ENCODE assay signal across 17 cellular contexts in the genomic region with DNA sequence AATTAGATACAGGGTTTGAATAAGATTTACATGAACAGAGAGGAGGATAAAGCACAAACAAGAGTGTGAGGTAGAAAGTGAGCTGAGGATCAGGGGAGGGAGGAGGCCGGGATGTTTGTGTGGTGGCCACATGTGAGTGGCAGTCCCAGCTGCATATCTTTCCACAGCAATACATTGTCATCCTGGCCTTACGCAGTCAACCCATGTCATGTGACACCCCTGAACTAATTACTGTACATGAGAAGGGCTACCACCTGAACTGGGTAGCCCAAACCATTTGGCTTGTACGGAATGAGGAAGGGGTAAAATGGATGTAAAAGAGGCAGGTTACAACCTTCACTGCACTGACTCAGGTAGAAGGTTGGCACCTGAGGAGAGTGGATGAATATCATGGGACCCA. TPM values are rescaled to one million over a fixed set of nuclear protein-coding genes. Genes with fewer than 3 reads are reported as not detected.
DNase-seq lines count a peak whose midpoint lies in the region; ATAC-seq and TF ChIP-seq lines count a peak whose summit lies in the region.
"Had no signal": no experiment of that assay in that cellular context is flagged by ENCODE, and none has a peak within 500 bp of the region (broad histone marks: within the 10 kb centered on the region; RNA-seq: fewer than 3 reads in every experiment).

No MANE protein-coding gene starts in this region.

- H3K4me3 ChIP-seq in transverse colon, result no peak overlapping the region
- H3K4me3 ChIP-seq: adrenal gland, esophagus squamous epithelium, thoracic aorta had no signal

- ATAC-seq in T-helper 17 cell (no peak), memory B cell (ENCODE audit: low read depth) (no peak)

- H3K27me3 ChIP-seq in transverse colon, result no peaks in the 10 kb centered on the region
- H3K27me3 ChIP-seq: adrenal gland, esophagus squamous epithelium had no signal

- no peaks in the 10 kb centered on the region for H3K27me3 Mint-ChIP-seq in activated naive CD4-positive, alpha-beta T cell treated with anti-CD3 and anti-CD28 coated beads, Interleukin-2, amount 10 ng/mL, durations not matched to agents 7 days and 5 days
- H3K27me3 Mint-ChIP-seq in T-helper 17 cell, result peaks cover 9% of the 10 kb centered on the region
- no peaks in the 10 kb centered on the region for H3K27me3 Mint-ChIP-seq in memory B cell

- intact Hi-C loops in transverse colon (cut with DNase I; ENCODE audit: low total_unique reads), result no loop called here

- no peak for TF ChIP-seq POLR2A in transverse colon (IDR thresholded peaks at IDR 0.05)

- no peak for TF ChIP-seq CTCF in transverse colon (IDR thresholded peaks at IDR 0.05)

- in situ Hi-C loops in transverse colon (cut with MboI; ENCODE audit: low pct_ligation_motif_present in 1 of 4, low pct_unique_long_range_greater_than_20kb in 1 of 4, low sequenced_read_pairs in 3 of 4), result loop anchor here in 2 of 4 donors (25.0 kb wide), 1 partner anchor 219 kb away; the partner anchor contains the start of gene ITLN2 (in 2 of the 2)

- 57 to 82% methylated on average over 1 to 3 of the region's 3 CpGs for WGBS in transverse colon (ENCODE audit: low coverage in 1 of 2), 2 donors

- no peaks in the 10 kb centered on the region for H3K36me3 ChIP-seq in transverse colon
- H3K36me3 ChIP-seq: adrenal gland, esophagus squamous epithelium, thoracic aorta had no signal

- H3K4me3 Mint-ChIP-seq in activated naive CD4-positive, alpha-beta T cell treated with anti-CD3 and anti-CD28 coated beads, Interleukin-2, amount 10 ng/mL, durations not matched to agents 7 days and 5 days, result no peak overlapping the region
- H3K4me3 Mint-ChIP-seq in T-helper 17 cell, result no peak overlapping the region
- H3K4me3 Mint-ChIP-seq in memory B cell, result no peak overlapping the region

- TF ChIP-seq EP300 in transverse colon (IDR thresholded peaks at IDR 0.05; ENCODE audit: low read depth), result no peak

- H3K9me3 ChIP-seq in T-helper 17 cell (ENCODE audit: control insufficient read depth, low read length, poor library complexity, severe bottlenecking), result no peaks in the 10 kb centered on the region
- no peaks in the 10 kb centered on the region for H3K9me3 ChIP-seq in transverse colon
- H3K9me3 ChIP-seq: adrenal gland, esophagus squamous epithelium, thoracic aorta had no signal

- peak overlapping the region in 3 of 4 donors; percentile 0 to 46 (median 24) for H3K27ac ChIP-seq in transverse colon
- H3K27ac ChIP-seq: adrenal gland, esophagus squamous epithelium, thoracic aorta had no signal

- H3K4me1 Mint-ChIP-seq in activated naive CD4-positive, alpha-beta T cell treated with anti-CD3 and anti-CD28 coated beads, Interleukin-2, amount 10 ng/mL, durations not matched to agents 7 days and 5 days, result peaks cover 93% of the 10 kb centered on the region
- H3K4me1 Mint-ChIP-seq in T-helper 17 cell (peaks cover 24% of the 10 kb centered on the region), memory B cell (peaks cover 43% of the 10 kb centered on the region)

- H3K9me3 Mint-ChIP-seq in activated naive CD4-positive, alpha-beta T cell treated with anti-CD3 and anti-CD28 coated beads, Interleukin-2, amount 10 ng/mL, durations not matched to agents 7 days and 5 days, result peaks cover 3% of the 10 kb centered on the region
- no peaks in the 10 kb centered on the region for H3K9me3 Mint-ChIP-seq in memory B cell

- no peak for DNase-seq in activated naive CD4-positive, alpha-beta T cell treated with anti-CD3 and anti-CD28 coated beads, Interleukin-2, amount 10 ng/mL, durations not matched to agents 7 days and 5 days
- no peak for DNase-seq in activated naive CD4-positive, alpha-beta T cell treated with Interleukin-2 at 50 U/mL for 16 hours
- DNase-seq in T-helper 17 cell (no peak), memory B cell (ENCODE audit: low spot score in 2 of 2) (no peak), transverse colon (no peak), RKO (ENCODE audit: low spot score) (no peak), kidney glomerular epithelial cell (lab: John Stamatoyannopoulos, UW) (no peak), Kasumi-1 (lab: John Stamatoyannopoulos, UW) (no peak)
- DNase-seq: adrenal gland; esophagus squamous epithelium; HCEC 1CT; NCI-H1417; NCI-H748 treated with DMSO at 0.1 percent for 48 hours; stimulated activated CD4-positive, alpha-beta T cell treated with anti-CD3 and anti-CD28 coated beads, Interleukin-4, amount 100 ng/mL, for 24 hours had no signal

- CTCF ChIA-PET in activated naive CD4-positive, alpha-beta T cell treated with anti-CD3 and anti-CD28 coated beads, Interleukin-2, amount 10 ng/mL, durations not matched to agents 7 days and 5 days (lab: Charles Lee), result interaction anchor here (1.1 to 4.3 kb wide), 3 partner anchors 17 to 33 kb away, joined by 3 to 43 read pairs (median 23); no protein-coding TSS in a partner anchor

- no peaks in the 10 kb centered on the region for H3K4me1 ChIP-seq in transverse colon
- H3K4me1 ChIP-seq: adrenal gland had no signal

- peak overlapping the region; percentile 96 for H3K27ac Mint-ChIP-seq in activated naive CD4-positive, alpha-beta T cell treated with anti-CD3 and anti-CD28 coated beads, Interleukin-2, amount 10 ng/mL, durations not matched to agents 7 days and 5 days
- H3K27ac Mint-ChIP-seq in T-helper 17 cell, result peak overlapping the region; percentile 84
- peak overlapping the region; percentile 38 for H3K27ac Mint-ChIP-seq in memory B cell

- H3K36me3 Mint-ChIP-seq in activated naive CD4-positive, alpha-beta T cell treated with anti-CD3 and anti-CD28 coated beads, Interleukin-2, amount 10 ng/mL, durations not matched to agents 7 days and 5 days, result peaks cover 22% of the 10 kb centered on the region
- H3K36me3 Mint-ChIP-seq in T-helper 17 cell (ENCODE audit: low read depth) (peaks cover 3% of the 10 kb centered on the region), memory B cell (peaks cover 5% of the 10 kb centered on the region)

RNA-seq across cellular contexts. Expression of gene SLAMF7, which starts 4.2 kb away (rescaled TPM):
- total RNA-seq in T-helper 17 cell (1 to 10 TPM; 3.1 to 3.9 TPM), transverse colon (10 to 100 TPM in 1 of 4 donors, 1 to 10 TPM in 1, under 1 TPM in 1, not detected in 1; 0.20 to 15.4 (median 2.7) TPM)
- total RNA-seq: RPMI7951 had no signal

RNA-seq across cellular contexts. Expression of gene CD48, which starts 31.6 kb away (rescaled TPM):
- total RNA-seq in T-helper 17 cell, result 100 to 1,000 TPM; 386 to 387 TPM
- total RNA-seq in transverse colon, result 10 to 100 TPM in 2 of 4 donors, 1 to 10 TPM in 1, not detected in 1; 7.5 to 31.3 (median 17.6) TPM
- total RNA-seq: RPMI7951 had no signal

RNA-seq across cellular contexts. Expression of gene LY9, which starts 52.7 kb away (rescaled TPM):
- total RNA-seq in T-helper 17 cell (100 to 1,000 TPM in 1 of 2 donors, 10 to 100 TPM in 1; 96.6 to 124 TPM), transverse colon (1 to 10 TPM in 3 of 4 donors, under 1 TPM in 1; 0.40 to 9.4 (median 1.8) TPM)
- total RNA-seq: RPMI7951, skeletal muscle tissue had no signal

Comparison
In these comparisons a context has a peak if more than half of its experiments do, and no peak if none do; other contexts are left out.
1. H3K27ac Mint-ChIP-seq: peak in every context shown above with its lines; median percentile 96 in activated naive CD4-positive, alpha-beta T cell treated with anti-CD3 and anti-CD28 coated beads, Interleukin-2, amount 10 ng/mL, durations not matched to agents 7 days and 5 days; 84 in T-helper 17 cell; 38 in memory B cell.
2. RNA of gene CD48, which starts 31.6 kb away (total RNA-seq): 386 to 387 TPM in T-helper 17 cell; 7.5 to 31.3 TPM in transverse colon; every median in the first group is over 10 times any median in the second.
3. RNA of gene LY9, which starts 52.7 kb away (total RNA-seq): 96.6 to 124 TPM in T-helper 17 cell; 0.40 to 9.4 TPM in transverse colon; every median in the first group is over 4 times any median in the second.